21 cellular contexts compared by ENCODE assay signal in genomic region chr4:16183604-16184003, GRCh38.
"Had no signal": no experiment of that assay in that cellular context is flagged by ENCODE, and none has a peak within 500 bp of the region (broad histone marks: within the 10 kb centered on the region; RNA-seq: fewer than 3 reads in every experiment).

No MANE protein-coding gene starts in this region.

- H3K4me1 Mint-ChIP-seq: T-cell had no signal

- DNase-seq: NCI-H1092; NCI-H1105 treated with DMSO at 0.1 percent for 48 hours; NCI-H1417 treated with DMSO at 0.1 percent for 48 hours; NCI-H146; NCI-H1694 treated with DMSO at 0.1 percent for 48 hours; NCI-H1930; NCI-H2081; NCI-H2107; NCI-H2227 treated with DMSO at 0.1 percent for 48 hours; NCI-H524; NCI-H526 treated with DMSO at 0.1 percent for 48 hours; NCI-H748 treated with DMSO at 0.1 percent for 48 hours; NK-92 treated with Interleukin-12 subunit alpha and Interleukin-12 subunit beta, amount 100 ng/mL, for 24 hours; PC-3; SHP77; SK-N-SH; SW 1271; T-cell had no signal

- H3K27me3 Mint-ChIP-seq: IgD-negative memory B cell, T-cell had no signal

- H3K4me3 Mint-ChIP-seq: IgD-negative memory B cell, T-cell had no signal

- H3K9me3 Mint-ChIP-seq: IgD-negative memory B cell, T-cell had no signal

- ATAC-seq: K562, Panc1, PC-3, T-cell had no signal

- H3K27ac Mint-ChIP-seq: IgD-negative memory B cell had no signal
